ENCODE assay signal across 9 cellular contexts in genomic region chr6:43090557-43090952, GRCh38. TPM values are rescaled to one million over a fixed set of nuclear protein-coding genes. Genes with fewer than 3 reads are reported as not detected.
DNase-seq lines count a peak whose midpoint lies in the region; FAIRE-seq and TF ChIP-seq lines count a peak whose summit lies in the region.
"Had no signal": no experiment of that assay in that cellular context is flagged by ENCODE, and none has a peak within 500 bp of the region (broad histone marks: within the 10 kb centered on the region; RNA-seq: fewer than 3 reads in every experiment).

No MANE protein-coding gene starts in this region.

- H2BK15ac ChIP-seq in H1 (ENCODE audit: low read length) (peak overlapping the region; percentile 21; the same call in 1 of the 2 replicates), neuronal stem cell (ENCODE audit: low read length) (no peak overlapping the region)

- H2AFZ ChIP-seq in H1 (ENCODE audit: low read length) (no peak overlapping the region), neuronal stem cell (ENCODE audit: low read length) (no peak overlapping the region)

- POLR2A ChIA-PET in H1 (lab: Charles Lee; ENCODE audit: partially characterized antibody), result interaction anchor here (0.7 to 2.8 kb wide), 8 partner anchors 11 to 259 kb away, joined by 3 to 28 read pairs (median 4); partner anchors contain the start of gene PTK7

- H4K91ac ChIP-seq in H1 (replicated peaks; ENCODE audit: insufficient read length, low read length) (peak overlapping the region; percentile 4), neuronal stem cell (ENCODE audit: low read depth, low read length, poor library complexity) (no peak overlapping the region)

- H3K79me2 ChIP-seq in H1 (ENCODE audit: control insufficient read depth in 1 of 2, insufficient read depth in 2 of 2, low read length in 2 of 2), result peaks cover 15 to 78% of the 10 kb centered on the region in 2 experiments

- H3K27ac ChIP-seq in H1 (ENCODE audit: low read depth, low read length) (peak overlapping the region; percentile 81), neuronal stem cell (replicated peaks; ENCODE audit: low read length) (peak overlapping the region; percentile 11)

- H3K4ac ChIP-seq in H1 (replicated peaks; ENCODE audit: insufficient read length, low read depth, low read length), result no peak overlapping the region
- H3K4ac ChIP-seq in neuronal stem cell (ENCODE audit: low read length), result no peak overlapping the region

- H2BK120ac ChIP-seq in H1 (replicated peaks; ENCODE audit: low read depth, low read length), result peak overlapping the region; percentile 11
- no peak overlapping the region for H2BK120ac ChIP-seq in neuronal stem cell (ENCODE audit: low read depth, low read length)

- TF ChIP-seq POLR2A in H1 (IDR thresholded peaks at IDR 0.05; ENCODE audit: control extremely low read depth in 1 of 2, low read depth in 2 of 2, low read length in 2 of 2), result no peak

- no peak overlapping the region for H3K14ac ChIP-seq in H1 (ENCODE audit: insufficient read length)
- H3K14ac ChIP-seq in neuronal stem cell (ENCODE audit: low read length), result no peak overlapping the region

- 9% methylated on average over 2 of the region's 2 CpGs; no CpG with 5 or more reads in 1 of the 2 experiments for WGBS in H1 (ENCODE audit: extremely low coverage in 1 of 2, insufficient coverage in 1 of 2, insufficient read length in 1 of 2, insufficient replicate concordance in 2 of 2, low coverage in 1 of 2, low lambda C conversion rate in 2 of 2, missing lambda C conversion rate in 1 of 2), 2 experiments
- no CpG with 5 or more reads among the region's 2 CpGs for WGBS in neuronal stem cell (ENCODE audit: extremely low coverage in 2 of 2, insufficient read length in 2 of 2, insufficient replicate concordance in 1 of 2), 2 donors

- CTCF ChIA-PET in H1 (lab: Charles Lee; ENCODE audit: partially characterized antibody), result interaction anchor here (1.9 to 4.4 kb wide), 4 partner anchors 9 to 53 kb away, joined by 5 to 19 read pairs (median 13); partner anchors contain the start of gene PTK7

- TF ChIP-seq RAD21 in H1 (IDR thresholded peaks at IDR 0.05 in 1 of 2, conservative IDR thresholded peaks at IDR 0.05 in 1 of 2; ENCODE audit: low read depth in 2 of 2, low read length in 2 of 2), result no peak

- H2AK5ac ChIP-seq in H1 (ENCODE audit: low read depth, low read length) (peak overlapping the region; percentile 33; the same call in 1 of the 2 replicates), neuronal stem cell (ENCODE audit: low read depth, low read length) (no peak overlapping the region)

- peaks cover 18 to 33% (median 26%) of the 10 kb centered on the region in 4 experiments for H3K4me1 ChIP-seq in H1 (replicated peaks in 1 of 4; ENCODE audit: control insufficient read depth in 3 of 4, insufficient read depth in 4 of 4, low read length in 3 of 4)
- H3K4me1 ChIP-seq in neuronal stem cell (ENCODE audit: control insufficient read depth in 2 of 2, insufficient read depth in 1 of 2, low read depth in 1 of 2, low read length in 2 of 2), result peaks cover 31 to 36% of the 10 kb centered on the region in 2 donors

- H3K79me1 ChIP-seq in H1 (ENCODE audit: low read depth, low read length), result peaks cover 14% of the 10 kb centered on the region
- peaks cover 4% of the 10 kb centered on the region for H3K79me1 ChIP-seq in neuronal stem cell (ENCODE audit: low read depth, low read length)

- H3K18ac ChIP-seq in H1 (ENCODE audit: extremely low read depth, low read length), result no peak overlapping the region; the same call in 1 of the 2 replicates
- no peak overlapping the region for H3K18ac ChIP-seq in neuronal stem cell (ENCODE audit: low read length)

- no peak overlapping the region for H3K56ac ChIP-seq in H1 (replicated peaks; ENCODE audit: insufficient read length, low read depth, low read length)

- H3K27me3 ChIP-seq in H1 (replicated peaks in 1 of 4; ENCODE audit: control insufficient read depth in 3 of 4, extremely low read depth in 1 of 4, insufficient read depth in 3 of 4, low read length in 3 of 4) (no peaks in the 10 kb centered on the region), neuronal stem cell (ENCODE audit: control insufficient read depth in 3 of 3, insufficient read depth in 3 of 3, low read depth in 1 of 3, low read length in 3 of 3) (no peaks in the 10 kb centered on the region)

- 0 out of 2 replicates have a peak, but pooled peaks cover 2% of the 10 kb centered on the region for H3K23me2 ChIP-seq in H1 (ENCODE audit: low read depth, low read length)

- peak; percentile 3 for DNase-seq in COLO668 (lab: John Stamatoyannopoulos, UW; ENCODE audit: unreplicated experiment)
- DNase-seq in LNCaP clone FGC (ENCODE audit: low read depth), result peak; percentile 96
- DNase-seq in H1 (ENCODE audit: low read depth in 1 of 2, low spot score in 2 of 2), result no peak
- DNase-seq in neuronal stem cell (ENCODE audit: low spot score), result no peak
- no peak for DNase-seq in central memory CD4-positive, alpha-beta T cell
- no peak for DNase-seq in superior temporal gyrus (ENCODE audit: extremely low spot score)
- DNase-seq in stimulated activated CD4-positive, alpha-beta T cell treated with anti-CD3 and anti-CD28 coated beads, Interleukin-12 subunit alpha, Interleukin-12 subunit beta, amount 100 ng/mL, for 4 hours, result no peak
- no peak for DNase-seq in NCI-H524 treated with DMSO at 0.1 percent for 48 hours (lab: John Stamatoyannopoulos, UW)
- DNase-seq: effector memory CD8-positive, alpha-beta T cell had no signal

- H3K4me2 ChIP-seq in H1 (ENCODE audit: insufficient read depth in 1 of 2, low read depth in 2 of 2, low read length in 2 of 2) (peak overlapping the region; percentile 68 to 91), neuronal stem cell (ENCODE audit: insufficient read depth, low read length, poor library complexity, severe bottlenecking) (peak overlapping the region; percentile 21)

- H2BK5ac ChIP-seq in H1 (ENCODE audit: low read depth, low read length) (peak overlapping the region; percentile 97; the same call in 1 of the 2 replicates), neuronal stem cell (ENCODE audit: low read length) (no peak overlapping the region)

- peaks cover 0 to 2% of the 10 kb centered on the region in 2 experiments for H4K20me1 ChIP-seq in H1 (replicated peaks in 1 of 2; ENCODE audit: control insufficient read depth in 1 of 2, insufficient read depth in 2 of 2, low read length in 2 of 2)

- H3K4me3 ChIP-seq in LNCaP clone FGC (ENCODE audit: low read depth, low read length) (peak overlapping the region; percentile 21), H1 (ENCODE audit: extremely low read depth in 1 of 4, insufficient read depth in 2 of 4, low read depth in 3 of 4, low read length in 4 of 4) (peak overlapping the region in 2 of 4 experiments; percentile 40 to 46; a peak in 5 of 8 replicates), neuronal stem cell (ENCODE audit: low read length in 2 of 2) (no peak overlapping the region)

- H4K5ac ChIP-seq in H1 (ENCODE audit: insufficient read length, low read depth, low read length), result peak overlapping the region; percentile 0

- no peak for TF ChIP-seq EP300 in H1 (IDR thresholded peaks at IDR 0.05; ENCODE audit: borderline replicate concordance in 1 of 2, low read depth in 2 of 2, low read length in 2 of 2)

- FAIRE-seq in H1 (lab: Jason Lieb, UNC), result no peak

- H3K9ac ChIP-seq in H1 (replicated peaks in 1 of 4; ENCODE audit: extremely low read depth in 1 of 4, low read depth in 3 of 4, low read length in 3 of 4) (peak overlapping the region in 3 of 4 experiments; percentile 36 to 53 (median 38); a peak in 4 of 7 replicates), neuronal stem cell (ENCODE audit: low read depth, low read length, poor library complexity) (no peak overlapping the region)

- H2BK20ac ChIP-seq in H1 (ENCODE audit: low read length), result peak overlapping the region; percentile 43; the same call in 1 of the 2 replicates

- H3K23ac ChIP-seq in H1 (ENCODE audit: insufficient read length) (no peak overlapping the region), neuronal stem cell (ENCODE audit: low read depth, low read length, poor library complexity) (no peak overlapping the region)

- H3K9me3 ChIP-seq in H1 (ENCODE audit: insufficient read depth in 2 of 2, low read depth in 1 of 2, low read length in 1 of 2) (no peaks in the 10 kb centered on the region), neuronal stem cell (replicated peaks in 1 of 2; ENCODE audit: control insufficient read depth in 2 of 2, insufficient read depth in 1 of 2, low read depth in 1 of 2, low read length in 2 of 2) (no peaks in the 10 kb centered on the region)

- TF ChIP-seq CTCF in LNCaP clone FGC (IDR thresholded peaks at IDR 0.05; ENCODE audit: control insufficient read depth, extremely low read depth, insufficient read depth) (no peak), H1 (IDR thresholded peaks at IDR 0.05; ENCODE audit: control extremely low read depth in 1 of 3, insufficient read depth in 1 of 3, low read depth in 1 of 3, low read length in 3 of 3) (no peak)

- no peaks in the 10 kb centered on the region for H3K36me3 ChIP-seq in H1 (ENCODE audit: control insufficient read depth in 2 of 4, insufficient read depth in 4 of 4, low read length in 3 of 4)
- H3K36me3 ChIP-seq in neuronal stem cell (replicated peaks in 1 of 2; ENCODE audit: control insufficient read depth in 2 of 2, insufficient read depth in 2 of 2, low read length in 2 of 2), result no peaks in the 10 kb centered on the region

- H4K8ac ChIP-seq in H1 (ENCODE audit: extremely low read depth, insufficient read depth, low read length) (no peak overlapping the region), neuronal stem cell (ENCODE audit: low read depth, low read length) (no peak overlapping the region)

- H2BK12ac ChIP-seq in H1 (ENCODE audit: low read depth, low read length) (peak overlapping the region; percentile 53; the same call in 1 of the 2 replicates), neuronal stem cell (ENCODE audit: low read length) (no peak overlapping the region)

RNA-seq across cellular contexts. Expression of gene PTK7, which starts 14.4 kb away (rescaled TPM):
- 130 and 138 TPM in 2 replicates for total RNA-seq in H1 (2021; fragmentation: NEBNext Ultra II Directional; extraction: Animal tissue kit (Norgen Biotek cat#: 25700))
- polyA plus RNA-seq in H1 (2011; rRNA removed), result 110 and 133 TPM in 2 replicates
- polyA plus RNA-seq in H1 (2011; cell fraction: cytosol; rRNA removed), result 105 TPM
- 256 TPM for polyA plus RNA-seq in H1 (2011; cell fraction: nucleus; rRNA removed)
- 146 to 167 TPM (median 153 TPM) in 4 replicates for polyA plus RNA-seq in H1 (2012, experiment 1 of 2)
- 166 TPM for polyA plus RNA-seq in H1 (2012, experiment 2 of 2)
- polyA plus RNA-seq in H1 (2013, experiment 1 of 2), result 111 TPM
- 96.7 TPM for polyA plus RNA-seq in H1 (2013, experiment 2 of 2)
- polyA minus RNA-seq in H1 (2011; rRNA and poly(A)+ RNA removed), result 151 and 164 TPM in 2 replicates
- polyA minus RNA-seq in H1 (2011; cell fraction: cytosol; rRNA and poly(A)+ RNA removed), result 99.5 TPM
- 99.6 TPM for polyA minus RNA-seq in H1 (2011; cell fraction: nucleus; rRNA and poly(A)+ RNA removed)
- 43.8 TPM for polyA plus RNA-seq in neuronal stem cell (2013, experiment 1 of 2)
- 43.3 TPM for polyA plus RNA-seq in neuronal stem cell (2013, experiment 2 of 2)

RNA-seq across cellular contexts. Expression of gene KLC4, which starts 31.1 kb away (rescaled TPM):
- total RNA-seq in H1 (2021; fragmentation: NEBNext Ultra II Directional; extraction: Animal tissue kit (Norgen Biotek cat#: 25700)), result 27.7 and 28.5 TPM in 2 replicates
- polyA plus RNA-seq in H1 (2011; rRNA removed), result 15.7 and 23.8 TPM in 2 replicates
- polyA plus RNA-seq in H1 (2011; cell fraction: cytosol; rRNA removed), result 23.5 TPM
- polyA plus RNA-seq in H1 (2011; cell fraction: nucleus; rRNA removed), result 63.1 TPM
- polyA plus RNA-seq in H1 (2012, experiment 1 of 2), result 17.2 to 26.8 TPM (median 26.2 TPM) in 4 replicates
- 20.2 TPM for polyA plus RNA-seq in H1 (2012, experiment 2 of 2)
- polyA plus RNA-seq in H1 (2013, experiment 1 of 2), result 14.9 TPM
- 13.6 TPM for polyA plus RNA-seq in H1 (2013, experiment 2 of 2)
- 17.6 and 19.2 TPM in 2 replicates for polyA minus RNA-seq in H1 (2011; rRNA and poly(A)+ RNA removed)
- 9.5 TPM for polyA minus RNA-seq in H1 (2011; cell fraction: cytosol; rRNA and poly(A)+ RNA removed)
- polyA minus RNA-seq in H1 (2011; cell fraction: nucleus; rRNA and poly(A)+ RNA removed), result 20.0 TPM
- 14.2 TPM for polyA plus RNA-seq in neuronal stem cell (2013, experiment 1 of 2)
- polyA plus RNA-seq in neuronal stem cell (2013, experiment 2 of 2), result 14.7 TPM

RNA-seq across cellular contexts. Expression of gene MRPL2, which starts 31.3 kb away (rescaled TPM):
- total RNA-seq in H1 (2021; fragmentation: NEBNext Ultra II Directional; extraction: Animal tissue kit (Norgen Biotek cat#: 25700)), result 97.7 and 99.9 TPM in 2 replicates
- polyA plus RNA-seq in H1 (2011; rRNA removed), result 58.7 and 61.0 TPM in 2 replicates
- 50.1 TPM for polyA plus RNA-seq in H1 (2011; cell fraction: cytosol; rRNA removed)
- 62.3 TPM for polyA plus RNA-seq in H1 (2011; cell fraction: nucleus; rRNA removed)
- 74.9 to 127 TPM (median 111 TPM) in 4 replicates for polyA plus RNA-seq in H1 (2012, experiment 1 of 2)
- polyA plus RNA-seq in H1 (2012, experiment 2 of 2), result 83.0 TPM
- polyA plus RNA-seq in H1 (2013, experiment 1 of 2), result 66.2 TPM
- 61.9 TPM for polyA plus RNA-seq in H1 (2013, experiment 2 of 2)
- polyA minus RNA-seq in H1 (2011; rRNA and poly(A)+ RNA removed), result 34.6 and 36.2 TPM in 2 replicates
- polyA minus RNA-seq in H1 (2011; cell fraction: cytosol; rRNA and poly(A)+ RNA removed), result 37.5 TPM
- polyA minus RNA-seq in H1 (2011; cell fraction: nucleus; rRNA and poly(A)+ RNA removed), result 16.5 TPM
- 46.8 TPM for polyA plus RNA-seq in neuronal stem cell (2013, experiment 1 of 2)
- 50.0 TPM for polyA plus RNA-seq in neuronal stem cell (2013, experiment 2 of 2)

RNA-seq across cellular contexts. Expression of gene CUL7, which starts 36.9 kb away (rescaled TPM):
- total RNA-seq in H1 (2021; fragmentation: NEBNext Ultra II Directional; extraction: Animal tissue kit (Norgen Biotek cat#: 25700)), result 10.8 and 11.4 TPM in 2 replicates
- 15.0 and 19.1 TPM in 2 replicates for polyA plus RNA-seq in H1 (2011; rRNA removed)
- polyA plus RNA-seq in H1 (2011; cell fraction: cytosol; rRNA removed), result 20.6 TPM
- polyA plus RNA-seq in H1 (2011; cell fraction: nucleus; rRNA removed), result 75.9 TPM
- polyA plus RNA-seq in H1 (2012, experiment 1 of 2), result 11.1 to 16.5 TPM (median 14.8 TPM) in 4 replicates
- polyA plus RNA-seq in H1 (2012, experiment 2 of 2), result 11.6 TPM
- polyA plus RNA-seq in H1 (2013, experiment 1 of 2), result 6.7 TPM
- 6.2 TPM for polyA plus RNA-seq in H1 (2013, experiment 2 of 2)
- polyA minus RNA-seq in H1 (2011; rRNA and poly(A)+ RNA removed), result 25.3 and 26.4 TPM in 2 replicates
- polyA minus RNA-seq in H1 (2011; cell fraction: cytosol; rRNA and poly(A)+ RNA removed), result 11.2 TPM
- 24.7 TPM for polyA minus RNA-seq in H1 (2011; cell fraction: nucleus; rRNA and poly(A)+ RNA removed)
- polyA plus RNA-seq in neuronal stem cell (2013, experiment 1 of 2), result 16.9 TPM
- 16.9 TPM for polyA plus RNA-seq in neuronal stem cell (2013, experiment 2 of 2)

Comparison
In these comparisons a context has a peak if more than half of its experiments do, and no peak if none do; other contexts are left out.
1. DNase-seq: peak in COLO668 (single experiment) and LNCaP clone FGC (single experiment); none in H1 (0 of 2), neuronal stem cell (single experiment), central memory CD4-positive, alpha-beta T cell (single experiment), superior temporal gyrus (single experiment), stimulated activated CD4-positive, alpha-beta T cell treated with anti-CD3 and anti-CD28 coated beads, Interleukin-12 subunit alpha, Interleukin-12 subunit beta, amount 100 ng/mL, for 4 hours (single experiment) and NCI-H524 treated with DMSO at 0.1 percent for 48 hours (single experiment).